In the genomic region with DNA sequence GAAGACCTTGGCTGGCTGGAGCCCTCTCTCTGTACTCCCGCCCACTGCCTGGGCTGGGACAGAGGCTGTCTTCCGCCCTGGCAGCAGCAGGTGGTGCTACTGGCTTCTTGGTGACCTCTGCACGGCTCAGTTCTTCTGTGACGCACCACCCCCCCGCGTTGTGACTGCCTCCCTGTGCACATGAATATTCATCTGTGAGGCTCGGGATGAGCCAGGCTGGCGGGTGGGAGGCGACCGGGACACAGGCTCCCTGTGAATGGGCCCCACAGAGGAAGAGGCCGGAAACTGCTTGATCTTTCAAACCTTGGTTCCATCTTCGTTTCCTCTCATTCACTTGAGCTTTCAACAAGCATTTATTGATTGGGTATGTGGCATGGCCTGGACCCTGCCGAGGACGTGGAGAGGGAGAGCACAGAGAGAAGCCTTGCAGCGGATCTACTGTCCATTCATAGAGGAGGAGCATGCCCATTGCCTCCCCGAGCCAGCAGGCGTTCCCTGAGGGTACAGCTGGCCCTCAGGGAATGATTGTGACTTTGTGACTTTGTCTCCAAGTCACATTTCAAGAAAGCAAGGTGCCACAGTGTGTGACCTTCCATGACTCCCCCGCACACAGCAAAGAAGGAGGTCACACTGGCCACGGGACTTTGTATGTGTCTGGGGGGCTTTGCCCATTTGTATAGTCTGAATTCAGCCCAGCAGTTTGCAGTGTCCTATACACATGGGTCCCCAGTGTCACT, we compare ENCODE assay signal across 9 cellular contexts. TPM values are rescaled to one million over a fixed set of nuclear protein-coding genes. Genes with fewer than 3 reads are reported as not detected.
A peak's percentile ranks its signal among the peaks of the same experiment; 100 is the strongest.
DNase-seq lines count a peak whose midpoint lies in the region; ATAC-seq, FAIRE-seq and TF ChIP-seq lines count a peak whose summit lies in the region.
"Had no signal": no experiment of that assay in that cellular context is flagged by ENCODE, and none has a peak within 500 bp of the region (broad histone marks: within the 10 kb centered on the region; RNA-seq: fewer than 3 reads in every experiment).

No MANE protein-coding gene starts in this region.

- no peaks in the 10 kb centered on the region for H4K20me1 ChIP-seq in OCI-LY7 (ENCODE audit: insufficient read depth, low read length)

- POLR2A ChIA-PET in A549 (lab: Yijun Ruan, JAX) (no interaction called here), OCI-LY7 (lab: Charles Lee) (interaction anchor here (0.6 kb wide), 1 partner anchor 51 kb away, joined by 3 read pairs; no protein-coding TSS in a partner anchor)

- no TSS peak for BruUV-seq in OCI-LY7 (replicated peaks; lab: Mats Ljungman, UMichigan)

- H3K4me2 ChIP-seq in A549 (no peak overlapping the region), OCI-LY7 (ENCODE audit: low read length) (peak overlapping the region; percentile 63)

- TF ChIP-seq POLR2A in A549 (IDR thresholded peaks at IDR 0.05; ENCODE audit: low read length), result no peak

- TF ChIP-seq CTCF in A549 (IDR thresholded peaks at IDR 0.05) (peak; percentile 16; the same call in 1 of the 3 replicates), OCI-LY7 (conservative IDR thresholded peaks at IDR 0.05; ENCODE audit: low read length) (peak; percentile 75), fibroblast of mammary gland (conservative IDR thresholded peaks at IDR 0.05; ENCODE audit: control insufficient read depth, insufficient read depth, low read depth, low read length) (peak; percentile 24)

- H3K27ac ChIP-seq in A549 (no peak overlapping the region), OCI-LY7 (ENCODE audit: low read depth, low read length, poor library complexity, severe bottlenecking) (peak overlapping the region; percentile 45)

- CTCF ChIA-PET in A549 (lab: Yijun Ruan, JAX) (interaction anchor here (1.1 to 9.6 kb wide), 8 partner anchors 10 to 47 kb away, joined by 3 to 62 read pairs (median 4); a partner anchor contains a TSS), OCI-LY7 (lab: Charles Lee; ENCODE audit: unreplicated experiment) (interaction anchor here (1.5 kb wide), 1 partner anchor 21 kb away, joined by 3 read pairs; no protein-coding TSS in a partner anchor)

- no peaks in the 10 kb centered on the region for H3K79me2 ChIP-seq in OCI-LY7 (ENCODE audit: insufficient read depth, low read depth, low read length)

- intact Hi-C loops in OCI-LY7 (cut with micrococcal nuclease; ENCODE audit: unreplicated experiment), result loop anchor here (1.0 kb wide), 2 partner anchors 21 to 130 kb away; no protein-coding TSS in a partner anchor

- no peaks in the 10 kb centered on the region for H3K9me2 ChIP-seq in OCI-LY7 (ENCODE audit: insufficient read depth, low read length)

- no peak for TF ChIP-seq EP300 in A549 (IDR thresholded peaks at IDR 0.05)

- peak overlapping the region; percentile 46; the same call in 1 of the 2 replicates for H2AFZ ChIP-seq in OCI-LY7 (ENCODE audit: low read length)

- peaks cover 2% of the 10 kb centered on the region; the same call in 1 of the 2 replicates for H3K36me3 ChIP-seq in OCI-LY7 (ENCODE audit: insufficient read depth, low read length)

- H3K9me3 ChIP-seq in A549 (no peaks in the 10 kb centered on the region), OCI-LY7 (ENCODE audit: low read length) (no peaks in the 10 kb centered on the region)
- H3K9me3 ChIP-seq: Caco-2 had no signal

- DNase-seq in A549 (ENCODE audit: low read depth in 1 of 2, low spot score in 1 of 2) (peak in 1 of 2 experiments; percentile 60), OCI-LY7 (ENCODE audit: low spot score) (peak; percentile 91), fibroblast of mammary gland (ENCODE audit: low read depth) (peak; percentile 84), myocyte (ENCODE audit: low read depth) (peak; percentile 66), epidermal melanocyte (ENCODE audit: insufficient read length, low spot score) (no peak)
- no peak for DNase-seq in central memory CD4-positive, alpha-beta T cell
- DNase-seq in effector CD8-positive, alpha-beta T cell (lab: John Stamatoyannopoulos, UW), result no peak

- FAIRE-seq in A549 (lab: Jason Lieb, UNC), result no peak

- TF ChIP-seq RAD21 in A549 (conservative IDR thresholded peaks at IDR 0.05 in 1 of 2, IDR thresholded peaks at IDR 0.05 in 1 of 2), result peak; percentile 30 to 46; a peak in 3 of 5 replicates

- 0 out of 3 replicates have a peak, but pooled peaks cover 5% of the 10 kb centered on the region for H3K4me1 ChIP-seq in A549
- peaks cover 37% of the 10 kb centered on the region for H3K4me1 ChIP-seq in OCI-LY7 (ENCODE audit: insufficient read depth, low read length, poor library complexity, severe bottlenecking)
- H3K4me1 ChIP-seq: Caco-2 had no signal

- 79% methylated on average over 19 of the region's 19 CpGs for WGBS in A549 (ENCODE audit: missing lambda C conversion rate)

- peak; percentile 76 to 81 for ATAC-seq in A549
- ATAC-seq in GM21526 (IDR thresholded peaks at IDR 0.05; ENCODE audit: low FRiP score, unreplicated experiment), result peak; percentile 86

- no peak overlapping the region for H3K4me3 ChIP-seq in A549
- H3K4me3 ChIP-seq in OCI-LY7 (ENCODE audit: low read depth, low read length, poor library complexity, severe bottlenecking), result peak overlapping the region; percentile 36
- H3K4me3 ChIP-seq in fibroblast of mammary gland (ENCODE audit: control insufficient read depth, low read depth, low read length), result no peak overlapping the region

TF ChIP-seq in A549, 52 proteins besides CTCF, POLR2A, EP300 and RAD21:
- TF ChIP-seq SMC3 (IDR thresholded peaks at IDR 0.05), result 0 out of 3 replicates have a peak, but pooled peaks have one; percentile 13
- TF ChIP-seq, protein P1, sequence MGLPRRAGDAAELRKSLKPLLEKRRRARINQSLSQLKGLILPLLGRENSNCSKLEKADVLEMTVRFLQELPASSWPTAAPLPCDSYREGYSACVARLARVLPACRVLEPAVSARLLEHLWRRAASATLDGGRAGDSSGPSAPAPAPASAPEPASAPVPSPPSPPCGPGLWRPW (IDR thresholded peaks at IDR 0.05), result no peak

RNA-seq across cellular contexts. Expression of a gene that starts 45.0 kb away (rescaled TPM):
- polyA plus RNA-seq in A549 (2011; rRNA removed), result 60.6 and 65.6 TPM in 2 replicates
- 101 and 112 TPM in 2 replicates for polyA plus RNA-seq in A549 (2012; cell fraction: cytosol; rRNA removed)
- 98.6 and 98.8 TPM in 2 replicates for polyA plus RNA-seq in A549 (2012; cell fraction: nucleus; rRNA removed)
- polyA plus RNA-seq in A549 (2017; fragmentation: RNase III; extraction: RNeasy Plus Mini Kit Qiagen cat#74134 plus additional on column Dnase treatment), result 47.6 to 59.4 TPM (median 48.2 TPM) in 3 replicates
- 80.8 and 98.0 TPM in 2 replicates for polyA minus RNA-seq in A549 (2011; rRNA and poly(A)+ RNA removed)
- total RNA-seq in OCI-LY7 (2014; rRNA removed; shearing (Covaris generic)), result 35.8 and 38.1 TPM in 2 replicates
- total RNA-seq in OCI-LY7 (2022), result 21.1 and 24.1 TPM in 2 replicates
- total RNA-seq in myocyte, result 13.9 and 14.0 TPM in 2 replicates
- polyA plus RNA-seq in myocyte (2012), result 40.0 TPM

Comparison
In these comparisons a context has a peak if more than half of its experiments do, and no peak if none do; other contexts are left out.
1. DNase-seq: peak in OCI-LY7 (single experiment), fibroblast of mammary gland (single experiment) and myocyte (single experiment); none in epidermal melanocyte (single experiment), central memory CD4-positive, alpha-beta T cell (single experiment) and effector CD8-positive, alpha-beta T cell (single experiment).
2. CTCF ChIP-seq: peak in every context shown above with its lines; median percentile 75 in OCI-LY7; 24 in fibroblast of mammary gland; 16 in A549.